In genomic region chr1:43570784-43571183, GRCh38 we compare ENCODE assay signal across 28 cellular contexts.
"Had no signal": no experiment of that assay in that cellular context is flagged by ENCODE, and none has a peak within 500 bp of the region (broad histone marks: within the 10 kb centered on the region; RNA-seq: fewer than 3 reads in every experiment).

No MANE protein-coding gene starts in this region.

- H3K27me3 Mint-ChIP-seq: activated CD4-positive, alpha-beta T cell treated with anti-CD3 and anti-CD28 coated beads, Interleukin-2, amount 10 ng/mL, durations not matched to agents 7 days and 5 days had no signal

- H3K27ac Mint-ChIP-seq: activated CD4-positive, alpha-beta memory T cell treated with anti-CD3 and anti-CD28 coated beads, Interleukin-2, amount 10 ng/mL, durations not matched to agents 7 days and 5 days; activated CD4-positive, alpha-beta T cell treated with anti-CD3 and anti-CD28 coated beads, Interleukin-2, amount 10 ng/mL, durations not matched to agents 7 days and 5 days; activated naive CD4-positive, alpha-beta T cell treated with anti-CD3 and anti-CD28 coated beads, Interleukin-2, amount 10 ng/mL, durations not matched to agents 7 days and 5 days; activated naive CD8-positive, alpha-beta T cell treated with anti-CD3 and anti-CD28 coated beads, Interleukin-2, amount 10 ng/mL, durations not matched to agents 7 days and 5 days; activated T-cell treated with anti-CD3 and anti-CD28 coated beads, Interleukin-2, amount 50 U/mL, for 24 hours; natural killer cell; stimulated activated naive CD8-positive, alpha-beta T cell treated with anti-CD3 and anti-CD28 coated beads, Interleukin-15, Interleukin-2, amounts not matched to agents 100 ng/mL and 50 ng/mL, for 24 hours; T-helper 1 cell treated with Interleukin-12 subunit alpha and Interleukin-12 subunit beta and Interleukin-4 antibody, amounts not matched to agents 30 μg/mL and 1 μg/mL, for 36 hours had no signal

- H3K36me3 Mint-ChIP-seq: activated naive CD4-positive, alpha-beta T cell treated with anti-CD3 and anti-CD28 coated beads, Interleukin-2, amount 10 ng/mL, durations not matched to agents 7 days and 5 days; activated naive CD8-positive, alpha-beta T cell treated with anti-CD3 and anti-CD28 coated beads, Interleukin-2, amount 10 ng/mL, durations not matched to agents 7 days and 5 days; natural killer cell had no signal

- DNase-seq: activated CD4-positive, alpha-beta memory T cell treated with anti-CD3 and anti-CD28 coated beads, Interleukin-2, amount 10 ng/mL, durations not matched to agents 7 days and 5 days; activated CD4-positive, alpha-beta T cell treated with anti-CD3 and anti-CD28 coated beads for 1 hour; activated CD4-positive, alpha-beta T cell treated with anti-CD3 and anti-CD28 coated beads, Interleukin-2, amount 10 ng/mL, durations not matched to agents 7 days and 5 days; activated CD8-positive, alpha-beta memory T cell treated with anti-CD3 and anti-CD28 coated beads, Interleukin-2, amount 50 U/mL, for 48 hours; activated gamma-delta T cell; activated naive CD4-positive, alpha-beta T cell treated with anti-CD3 and anti-CD28 coated beads, Interleukin-2, amount 10 ng/mL, durations not matched to agents 7 days and 5 days; activated naive CD8-positive, alpha-beta T cell treated with anti-CD3 and anti-CD28 coated beads, Interleukin-2, amount 10 ng/mL, durations not matched to agents 7 days and 5 days; activated T-cell treated with anti-CD3 and anti-CD28 coated beads, Interleukin-2, amount 50 U/mL, for 24 hours; brain microvascular endothelial cell; foreskin keratinocyte; left lung; lower lobe of right lung; mesenchymal stem cell; natural killer cell; pancreas; psoas muscle; right cardiac atrium; spleen; SW 1271; T-helper 9 cell; upper lobe of left lung; WERI-Rb-1 had no signal

- H3K9me3 Mint-ChIP-seq: activated CD4-positive, alpha-beta memory T cell treated with anti-CD3 and anti-CD28 coated beads, Interleukin-2, amount 10 ng/mL, durations not matched to agents 7 days and 5 days; activated CD4-positive, alpha-beta T cell treated with anti-CD3 and anti-CD28 coated beads, Interleukin-2, amount 10 ng/mL, durations not matched to agents 7 days and 5 days; activated naive CD4-positive, alpha-beta T cell treated with anti-CD3 and anti-CD28 coated beads, Interleukin-2, amount 10 ng/mL, durations not matched to agents 7 days and 5 days; activated naive CD8-positive, alpha-beta T cell treated with anti-CD3 and anti-CD28 coated beads, Interleukin-2, amount 10 ng/mL, durations not matched to agents 7 days and 5 days; activated T-cell treated with anti-CD3 and anti-CD28 coated beads, Interleukin-2, amount 50 U/mL, for 24 hours; natural killer cell; stimulated activated naive CD8-positive, alpha-beta T cell treated with anti-CD3 and anti-CD28 coated beads, Interleukin-15, Interleukin-2, amounts not matched to agents 100 ng/mL and 50 ng/mL, for 24 hours; T-helper 1 cell treated with Interleukin-12 subunit alpha and Interleukin-12 subunit beta and Interleukin-4 antibody, amounts not matched to agents 30 μg/mL and 1 μg/mL, for 36 hours had no signal

- H3K27ac ChIP-seq: ascending aorta, brain microvascular endothelial cell, foreskin keratinocyte, left lung, lower lobe of right lung, pancreas, psoas muscle, spleen, thoracic aorta, upper lobe of left lung, vagina, WERI-Rb-1 had no signal

- H3K4me3 Mint-ChIP-seq: activated CD4-positive, alpha-beta memory T cell treated with anti-CD3 and anti-CD28 coated beads, Interleukin-2, amount 10 ng/mL, durations not matched to agents 7 days and 5 days; activated CD4-positive, alpha-beta T cell treated with anti-CD3 and anti-CD28 coated beads, Interleukin-2, amount 10 ng/mL, durations not matched to agents 7 days and 5 days; activated naive CD4-positive, alpha-beta T cell treated with anti-CD3 and anti-CD28 coated beads, Interleukin-2, amount 10 ng/mL, durations not matched to agents 7 days and 5 days; activated naive CD8-positive, alpha-beta T cell treated with anti-CD3 and anti-CD28 coated beads, Interleukin-2, amount 10 ng/mL, durations not matched to agents 7 days and 5 days; activated T-cell treated with anti-CD3 and anti-CD28 coated beads, Interleukin-2, amount 50 U/mL, for 24 hours; natural killer cell; stimulated activated naive CD8-positive, alpha-beta T cell treated with anti-CD3 and anti-CD28 coated beads, Interleukin-15, Interleukin-2, amounts not matched to agents 100 ng/mL and 50 ng/mL, for 24 hours; T-helper 1 cell treated with Interleukin-12 subunit alpha and Interleukin-12 subunit beta and Interleukin-4 antibody, amounts not matched to agents 30 μg/mL and 1 μg/mL, for 36 hours had no signal

- ATAC-seq: esophagus mucosa, foreskin keratinocyte, left lung, lower lobe of right lung, natural killer cell, pancreas, psoas muscle, right cardiac atrium had no signal
